In the genomic region with DNA sequence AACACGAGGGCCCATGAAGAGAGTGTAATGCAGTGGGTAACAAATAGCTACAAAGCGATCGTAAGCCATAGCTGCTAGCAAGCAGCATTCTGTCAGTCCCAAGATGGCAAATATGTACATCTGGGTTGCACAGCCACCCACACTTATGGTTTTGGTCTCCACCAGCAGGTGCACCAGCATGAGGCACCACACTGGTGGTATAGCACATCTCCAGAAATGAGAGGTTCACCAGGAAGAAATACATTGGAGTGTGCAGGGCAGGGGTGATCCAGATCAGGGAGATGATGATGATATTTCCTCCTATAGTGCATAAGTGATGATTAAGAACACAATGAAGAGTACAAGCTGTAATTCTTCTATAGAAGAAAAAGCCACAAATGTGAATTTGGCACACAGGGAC, we compare ENCODE assay signal across 11 cellular contexts. TPM values are rescaled to one million over a fixed set of nuclear protein-coding genes. Genes with fewer than 3 reads are reported as not detected.
"Had no signal": no experiment of that assay in that cellular context is flagged by ENCODE, and none has a peak within 500 bp of the region (broad histone marks: within the 10 kb centered on the region; RNA-seq: fewer than 3 reads in every experiment).

No MANE protein-coding gene starts in this region.

- H3K9ac ChIP-seq: GM23248 had no signal

- H2AFZ ChIP-seq: GM23248, GM23338 had no signal

- FAIRE-seq: H54 had no signal

- H3K36me3 ChIP-seq: HAP-1 had no signal

- H3K4me2 ChIP-seq: GM23338 had no signal

- H3K27ac ChIP-seq: GM23248 had no signal

- ATAC-seq: GM23338, HCT116 had no signal

- H3K9me3 ChIP-seq: HAP-1 had no signal

- H3K4me3 ChIP-seq: GM23248, GM23338, HAP-1 had no signal

- DNase-seq: GM23248, GOT3, H7, H9, HCEC 1CT, HFFc6 had no signal

- H3K4me1 ChIP-seq: HAP-1 had no signal

RNA-seq across cellular contexts. Expression of a gene that starts 26.4 kb away (rescaled TPM):
- total RNA-seq: GM23248, GM23338, H4, H7, H9, HFFc6 had no signal
- polyA plus RNA-seq: GM23248, GM23338 had no signal

RNA-seq across cellular contexts. Expression of a gene that starts 50.0 kb away (rescaled TPM):
- total RNA-seq: GM23248, GM23338, H4, H7, H9, HFFc6 had no signal
- polyA plus RNA-seq: GM23248, GM23338 had no signal
